In genomic region chr10:8331896-8332729, GRCh38 we compare ENCODE assay signal across 8 cellular contexts.
DNase-seq lines count a peak whose midpoint lies in the region; ATAC-seq and TF ChIP-seq lines count a peak whose summit lies in the region.

No MANE protein-coding gene starts in this region.

- peaks cover 8% of the 10 kb centered on the region for H3K4me1 Mint-ChIP-seq in Calu3 (ENCODE audit: low read depth, unreplicated experiment)

- H3K9me3 ChIP-seq in mesodermal cell (ENCODE audit: control insufficient read depth, low read length), result no peaks in the 10 kb centered on the region

- DNase-seq in Calu3 (peak; percentile 54), KBM-7 (peak; percentile 60), dorsolateral prefrontal cortex (peak in 9 of 10 donors; percentile 6 to 57 (median 42)), mesenteric fat pad (ENCODE audit: low spot score) (no peak)
- peak; percentile 78 to 79 for DNase-seq in activated CD4-positive, alpha-beta T cell treated with anti-CD3 and anti-CD28 coated beads, Interleukin-2, amount 50 U/mL, for 4 hours
- DNase-seq in stimulated activated CD8-positive, alpha-beta memory T cell treated with anti-CD3 and anti-CD28 coated beads, Interleukin-2, amount 100 ng/mL, for 1 hour (ENCODE audit: low read depth in 2 of 2), result peak; percentile 68 to 82

- TF ChIP-seq CTCF in Calu3 (IDR thresholded peaks at IDR 0.05; ENCODE audit: unreplicated experiment) (no peak), dorsolateral prefrontal cortex (IDR thresholded peaks at IDR 0.05 in 54 of 56, conservative IDR thresholded peaks at IDR 0.05 in 2 of 56; ENCODE audit: low read depth in 1 of 56, partially characterized antibody in 56 of 56) (no peak)

- H3K4me3 ChIP-seq in dorsolateral prefrontal cortex, result peak overlapping the region; percentile 20 to 76 (median 58)
- H3K4me3 ChIP-seq in mesodermal cell (ENCODE audit: extremely low read depth, insufficient read depth, low read length, poor library complexity, severe bottlenecking), result peak overlapping the region; percentile 14

- ATAC-seq in GM21447 (IDR thresholded peaks at IDR 0.05; ENCODE audit: unreplicated experiment), result peak; percentile 93

- H3K4me1 ChIP-seq in mesodermal cell (ENCODE audit: control insufficient read depth, insufficient read depth, low read length, poor library complexity, severe bottlenecking), result no peaks in the 10 kb centered on the region

- CTCF ChIA-PET in Calu3 (lab: Charles Lee), result interaction anchor here (0.5 to 1.1 kb wide), 5 partner anchors 14 to 669 kb away, joined by 3 to 5 read pairs (median 3); no protein-coding TSS in a partner anchor

- no peaks in the 10 kb centered on the region for H3K36me3 ChIP-seq in mesodermal cell (ENCODE audit: control insufficient read depth, insufficient read depth, low read length)

- peak overlapping the region; percentile 87 for H3K4me3 Mint-ChIP-seq in Calu3 (ENCODE audit: low read depth, unreplicated experiment)

- no peak overlapping the region for H3K27ac Mint-ChIP-seq in Calu3 (ENCODE audit: unreplicated experiment)

- in situ Hi-C loops in KBM-7 (cut with MboI; ENCODE audit: low pct_unique_long_range_greater_than_20kb, low sequenced_read_pairs), result no loop called here

- H3K27ac ChIP-seq in dorsolateral prefrontal cortex (no peak overlapping the region), mesodermal cell (ENCODE audit: low read depth, low read length, severe bottlenecking) (no peak overlapping the region)

- 2 to 13% methylated on average over 17 to 29 of the region's 34 CpGs for WGBS in mesodermal cell (ENCODE audit: insufficient coverage in 2 of 2), 2 experiments

- no peaks in the 10 kb centered on the region for H3K27me3 Mint-ChIP-seq in Calu3 (ENCODE audit: unreplicated experiment)

- H3K27me3 ChIP-seq in dorsolateral prefrontal cortex, result peaks cover 0 to 53% (median 6%) of the 10 kb centered on the region in 45 donors

- BruUV-seq in Calu3 (replicated peaks; lab: Mats Ljungman, UMichigan), result no TSS peak

- no peaks in the 10 kb centered on the region for H3K9me3 Mint-ChIP-seq in Calu3 (ENCODE audit: low read depth, unreplicated experiment)

- intact Hi-C loops in Calu3 (cut with micrococcal nuclease; ENCODE audit: unreplicated experiment) (no loop called here), dorsolateral prefrontal cortex (cut with DNase I) (no loop called here)

- no peaks in the 10 kb centered on the region for H3K36me3 Mint-ChIP-seq in Calu3 (ENCODE audit: insufficient read depth, unreplicated experiment)
